ENCODE assay signal across 23 cellular contexts in the genomic region with DNA sequence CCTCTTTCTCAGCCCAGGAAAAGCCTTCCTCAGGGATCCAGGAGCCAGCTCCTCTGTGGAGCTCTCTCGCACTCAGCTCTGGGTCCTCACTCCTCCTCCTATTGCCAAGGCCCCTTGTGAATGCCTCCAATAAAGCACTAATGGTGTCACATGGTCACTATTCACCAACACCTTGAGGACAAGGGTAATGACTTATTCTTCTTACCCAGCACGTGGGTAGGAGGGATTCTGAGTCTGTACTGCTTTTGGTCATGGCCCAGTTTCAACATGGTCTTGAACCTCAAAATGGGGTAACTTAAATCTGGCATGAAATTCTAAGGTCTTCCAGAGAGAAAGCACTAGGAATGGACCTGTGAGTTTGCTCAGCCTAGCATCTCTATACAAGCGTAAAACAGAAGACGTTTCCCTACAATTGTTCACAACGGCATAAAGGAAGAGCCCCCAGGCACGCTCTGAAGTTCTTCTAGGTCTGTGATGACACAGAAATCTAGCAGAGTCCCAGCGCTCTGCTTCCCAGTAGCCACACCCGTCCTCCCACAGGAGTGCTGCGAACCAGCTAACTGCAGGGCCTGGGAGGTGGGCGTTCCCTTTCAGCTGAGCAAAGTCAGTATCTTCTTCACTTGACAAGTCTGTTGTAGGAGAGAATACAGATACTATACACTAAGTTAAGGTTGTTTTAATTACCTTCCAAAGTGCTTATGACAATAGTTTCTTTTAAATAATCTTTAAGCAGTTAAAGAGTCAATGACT. TPM values are rescaled to one million over a fixed set of nuclear protein-coding genes. Genes with fewer than 3 reads are reported as not detected.
A peak's percentile ranks its signal among the peaks of the same experiment; 100 is the strongest.
DNase-seq lines count a peak whose midpoint lies in the region; ATAC-seq, FAIRE-seq and TF ChIP-seq lines count a peak whose summit lies in the region.
"Had no signal": no experiment of that assay in that cellular context is flagged by ENCODE, and none has a peak within 500 bp of the region (broad histone marks: within the 10 kb centered on the region; RNA-seq: fewer than 3 reads in every experiment).

No MANE protein-coding gene starts in this region.

- H3K4me1 ChIP-seq in endodermal cell (ENCODE audit: control insufficient read depth, insufficient read depth, low read length) (no peaks in the 10 kb centered on the region), kidney (ENCODE audit: control insufficient read depth in 1 of 2, insufficient read depth in 1 of 2, low read depth in 1 of 2, low read length in 2 of 2) (no peaks in the 10 kb centered on the region), aorta (ENCODE audit: control insufficient read depth in 1 of 2, insufficient read depth in 2 of 2, low read length in 2 of 2) (no peaks in the 10 kb centered on the region)
- H3K4me1 ChIP-seq: neural progenitor cell, stomach had no signal

- H3K9me3 ChIP-seq in endodermal cell (ENCODE audit: control insufficient read depth, low read length) (no peaks in the 10 kb centered on the region), kidney (ENCODE audit: control insufficient read depth in 1 of 2, low read length in 2 of 2) (no peaks in the 10 kb centered on the region), aorta (ENCODE audit: control insufficient read depth, low read length) (no peaks in the 10 kb centered on the region)
- H3K9me3 ChIP-seq: stomach had no signal

- no peak for FAIRE-seq in kidney (lab: Jason Lieb, UNC)
- FAIRE-seq: frontal cortex, HTR-8/SVneo, urothelium cell line had no signal

- no peak overlapping the region for H3K4me3 Mint-ChIP-seq in endodermal cell
- H3K4me3 Mint-ChIP-seq: activated CD4-positive, alpha-beta memory T cell treated with anti-CD3 and anti-CD28 coated beads, Interleukin-2, amount 10 ng/mL, durations not matched to agents 7 days and 5 days; CD8-positive, alpha-beta T cell; effector memory CD8-positive, alpha-beta T cell; neural progenitor cell; T-helper 1 cell treated with Interleukin-12 subunit alpha and Interleukin-12 subunit beta and Interleukin-4 antibody, amounts not matched to agents 30 μg/mL and 1 μg/mL, for 36 hours had no signal

- 83 to 84% methylated on average over 7 to 10 of the region's 10 CpGs for WGBS in endodermal cell (ENCODE audit: insufficient coverage in 1 of 2, insufficient read length in 1 of 2), 2 experiments
- 89 to 91% methylated on average over 10 of the region's 10 CpGs for WGBS in aorta, 2 donors

- H3K9ac ChIP-seq in endodermal cell (ENCODE audit: extremely low read depth, low read length, poor library complexity, severe bottlenecking) (no peak overlapping the region), kidney (ENCODE audit: low read length in 2 of 2) (no peak overlapping the region)
- H3K9ac ChIP-seq: neural progenitor cell had no signal

- H3K9me3 Mint-ChIP-seq in endodermal cell = no peaks in the 10 kb centered on the region
- H3K9me3 Mint-ChIP-seq: activated CD4-positive, alpha-beta memory T cell treated with anti-CD3 and anti-CD28 coated beads, Interleukin-2, amount 10 ng/mL, durations not matched to agents 7 days and 5 days; CD8-positive, alpha-beta T cell; effector memory CD8-positive, alpha-beta T cell; neural progenitor cell; T-helper 1 cell treated with Interleukin-12 subunit alpha and Interleukin-12 subunit beta and Interleukin-4 antibody, amounts not matched to agents 30 μg/mL and 1 μg/mL, for 36 hours had no signal

- no peak overlapping the region for H3K4me3 ChIP-seq in endodermal cell (ENCODE audit: low read length)
- no peak overlapping the region for H3K4me3 ChIP-seq in kidney (ENCODE audit: low read length in 2 of 2)
- H3K4me3 ChIP-seq in aorta (ENCODE audit: low read length in 2 of 2) = no peak overlapping the region
- H3K4me3 ChIP-seq: neural progenitor cell, stomach had no signal

- no peak overlapping the region for H3K27ac ChIP-seq in endodermal cell (ENCODE audit: low read depth, low read length)
- no peak overlapping the region for H3K27ac ChIP-seq in kidney (ENCODE audit: low read depth in 2 of 2, low read length in 2 of 2)
- H3K27ac ChIP-seq in aorta (ENCODE audit: low read depth in 1 of 2, low read length in 2 of 2) = no peak overlapping the region
- H3K27ac ChIP-seq: neural progenitor cell, stomach had no signal

- no peaks in the 10 kb centered on the region for H3K27me3 Mint-ChIP-seq in endodermal cell (ENCODE audit: insufficient read depth)

- no peaks in the 10 kb centered on the region for H3K27me3 ChIP-seq in endodermal cell (ENCODE audit: control insufficient read depth, insufficient read depth, low read length, poor library complexity, severe bottlenecking)
- H3K27me3 ChIP-seq in aorta (ENCODE audit: control insufficient read depth in 1 of 2, insufficient read depth in 2 of 2, low read length in 1 of 2) = no peaks in the 10 kb centered on the region
- H3K27me3 ChIP-seq: neural progenitor cell had no signal

- TF ChIP-seq CTCF in endodermal cell (conservative IDR thresholded peaks at IDR 0.05) (no peak), kidney (IDR thresholded peaks at IDR 0.05; ENCODE audit: borderline replicate concordance, extremely low read depth, insufficient read depth) (no peak)

- DNase-seq in left ventricle myocardium superior = no peak
- DNase-seq in Right ventricle myocardium superior = no peak
- peak; percentile 65 for DNase-seq in endodermal cell
- peak; percentile 64 for DNase-seq in left kidney (ENCODE audit: low read depth, low spot score)
- DNase-seq in kidney = no peak
- no peak for DNase-seq in GF-D8 (lab: John Stamatoyannopoulos, UW)
- DNase-seq in aorta = no peak
- no peak for DNase-seq in DMS53 (lab: John Stamatoyannopoulos, UW)
- DNase-seq: activated CD4-positive, alpha-beta memory T cell treated with anti-CD3 and anti-CD28 coated beads, Interleukin-2, amount 10 ng/mL, durations not matched to agents 7 days and 5 days; activated T-cell treated with anti-CD3 and anti-CD28 coated beads, Interleukin-2, amount 50 U/mL, for 48 hours; CD8-positive, alpha-beta T cell; effector memory CD8-positive, alpha-beta T cell; MM.1S; NCI-H187 treated with DMSO at 0.1 percent for 48 hours; NCI-H524 treated with DMSO at 0.1 percent for 48 hours; SIG-M5; stimulated activated CD4-positive, alpha-beta T cell treated with anti-CD3 and anti-CD28 coated beads, Interleukin-1b, Interleukin-23, amount 100 ng/mL, for 48 hours; stomach had no signal

- intact Hi-C loops in left ventricle myocardium superior (cut with micrococcal nuclease) = no loop called here
- intact Hi-C loops in Right ventricle myocardium superior (cut with DNase I) = no loop called here
- intact Hi-C loops in kidney (cut with DNase I) = no loop called here
- intact Hi-C loops in aorta (cut with DNase I) = no loop called here

- H3K27ac Mint-ChIP-seq in endodermal cell = no peak overlapping the region
- H3K27ac Mint-ChIP-seq: activated CD4-positive, alpha-beta memory T cell treated with anti-CD3 and anti-CD28 coated beads, Interleukin-2, amount 10 ng/mL, durations not matched to agents 7 days and 5 days; CD8-positive, alpha-beta T cell; effector memory CD8-positive, alpha-beta T cell; neural progenitor cell; T-helper 1 cell treated with Interleukin-12 subunit alpha and Interleukin-12 subunit beta and Interleukin-4 antibody, amounts not matched to agents 30 μg/mL and 1 μg/mL, for 36 hours had no signal

- peak; percentile 24 for ATAC-seq in left ventricle myocardium superior
- ATAC-seq in Right ventricle myocardium superior (ENCODE audit: poor library complexity) = no peak
- ATAC-seq in aorta (ENCODE audit: low FRiP score) = no peak
- ATAC-seq: CD8-positive, alpha-beta T cell; effector memory CD8-positive, alpha-beta T cell had no signal

- no peaks in the 10 kb centered on the region for H3K36me3 ChIP-seq in endodermal cell (ENCODE audit: control insufficient read depth, insufficient read depth, low read length)
- H3K36me3 ChIP-seq in kidney (ENCODE audit: control insufficient read depth in 1 of 2, insufficient read depth in 2 of 2, low read length in 2 of 2) = no peaks in the 10 kb centered on the region
- H3K36me3 ChIP-seq in aorta (ENCODE audit: control insufficient read depth in 1 of 2, insufficient read depth in 2 of 2, low read length in 1 of 2) = peaks cover 0 to under 1% of the 10 kb centered on the region in 2 donors
- H3K36me3 ChIP-seq: neural progenitor cell, stomach had no signal

- H3K4me1 Mint-ChIP-seq in endodermal cell = no peaks in the 10 kb centered on the region
- H3K4me1 Mint-ChIP-seq: activated CD4-positive, alpha-beta memory T cell treated with anti-CD3 and anti-CD28 coated beads, Interleukin-2, amount 10 ng/mL, durations not matched to agents 7 days and 5 days had no signal

- peaks cover 9% of the 10 kb centered on the region for H3K36me3 Mint-ChIP-seq in endodermal cell (ENCODE audit: low read depth)
- H3K36me3 Mint-ChIP-seq: CD8-positive, alpha-beta T cell had no signal

RNA-seq across cellular contexts. Expression of a gene that starts 14.6 kb away (rescaled TPM):
- 55.3 TPM for total RNA-seq in left ventricle myocardium superior
- 48.4 TPM for total RNA-seq in Right ventricle myocardium superior
- total RNA-seq in endodermal cell = 10 to 100 TPM; 33.8 to 35.2 TPM
- 49.2 TPM for polyA plus RNA-seq in endodermal cell (2013, experiment 1 of 2)
- 50.5 TPM for polyA plus RNA-seq in endodermal cell (2013, experiment 2 of 2)
- total RNA-seq in kidney = 56.6 TPM
- 12.3 TPM for polyA plus RNA-seq in kidney (ENCODE audit: insufficient read depth, low read depth, low replicate concordance)
- total RNA-seq in aorta = 10 to 100 TPM; 67.9 to 81.6 TPM
- polyA plus RNA-seq in aorta = 10 to 100 TPM in 1 of 2 donors, 1 to 10 TPM in 1; 6.9 to 30.7 TPM

Comparison
In these comparisons a context has a peak if more than half of its experiments do, and no peak if none do; other contexts are left out.
1. DNase-seq: peak in endodermal cell (single experiment) and left kidney (single experiment); none in left ventricle myocardium superior (single experiment), Right ventricle myocardium superior (single experiment), kidney (single experiment), GF-D8 (single experiment), aorta (0 of 2) and DMS53 (single experiment).